13 cellular contexts compared by ENCODE assay signal in the genomic region with DNA sequence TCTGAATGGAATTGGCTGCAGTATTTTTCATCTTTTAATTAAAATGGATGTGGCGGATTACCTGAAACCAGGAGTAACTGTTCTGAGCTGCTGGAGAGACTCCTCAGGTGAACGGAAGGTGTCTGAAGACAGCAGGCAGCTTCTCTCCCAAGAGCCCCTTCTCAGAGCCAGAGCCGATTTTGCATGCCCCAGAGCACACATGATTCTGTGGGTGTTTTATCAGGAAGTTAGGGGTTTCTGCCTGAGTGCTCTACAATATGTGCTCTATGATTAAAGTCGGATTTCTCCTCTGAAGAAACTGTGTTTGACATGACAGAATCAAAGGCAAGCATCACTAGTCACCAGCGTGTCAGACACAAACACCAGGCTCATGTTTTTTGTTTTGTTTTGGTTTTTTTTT.
"Had no signal": no experiment of that assay in that cellular context is flagged by ENCODE, and none has a peak within 500 bp of the region (broad histone marks: within the 10 kb centered on the region; RNA-seq: fewer than 3 reads in every experiment).

No MANE protein-coding gene starts in this region.

- DNase-seq: activated CD4-positive, alpha-beta memory T cell treated with anti-CD3 and anti-CD28 coated beads, Interleukin-2, amount 10 ng/mL, durations not matched to agents 7 days and 5 days; activated CD4-positive, alpha-beta T cell treated with anti-CD3 and anti-CD28 coated beads for 1 hour; activated effector memory CD4-positive, alpha-beta T cell treated with Interleukin-2 at 50 U/mL for 16 hours; activated T-cell treated with anti-CD3 and anti-CD28 coated beads, Interleukin-2, amount 50 U/mL, for 4 hours; adrenal gland; erythroblast; stimulated activated CD4-positive, alpha-beta T cell treated with anti-CD3 and anti-CD28 coated beads, Interleukin-15, amount 100 ng/mL, for 24 hours; stimulated activated CD4-positive, alpha-beta T cell treated with anti-CD3 and anti-CD28 coated beads, Interleukin-4, amount 100 ng/mL, for 1 hour; stimulated activated naive CD4-positive, alpha-beta T cell treated with Interleukin-2 at 50 U/mL for 16 hours; transverse colon had no signal

- H3K4me3 Mint-ChIP-seq: activated CD4-positive, alpha-beta memory T cell treated with anti-CD3 and anti-CD28 coated beads, Interleukin-2, amount 10 ng/mL, durations not matched to agents 7 days and 5 days; activated naive CD4-positive, alpha-beta T cell treated with anti-CD3 and anti-CD28 coated beads, Interleukin-2, amount 50 U/mL, for 24 hours; activated T-cell treated with anti-CD3 and anti-CD28 coated beads, Interleukin-2, amount 50 U/mL, for 4 hours had no signal

- H3K36me3 Mint-ChIP-seq: activated naive CD4-positive, alpha-beta T cell treated with anti-CD3 and anti-CD28 coated beads, Interleukin-2, amount 50 U/mL, for 24 hours had no signal

- H3K27me3 Mint-ChIP-seq: activated naive CD4-positive, alpha-beta T cell treated with anti-CD3 and anti-CD28 coated beads, Interleukin-2, amount 50 U/mL, for 24 hours had no signal

- ATAC-seq: activated T-cell treated with anti-CD3 and anti-CD28 coated beads, Interleukin-2, amount 50 U/mL, for 4 hours; gastroesophageal sphincter; left lobe of liver had no signal

- H3K9me3 Mint-ChIP-seq: activated naive CD4-positive, alpha-beta T cell treated with anti-CD3 and anti-CD28 coated beads, Interleukin-2, amount 50 U/mL, for 24 hours had no signal

- H3K27ac Mint-ChIP-seq: activated CD4-positive, alpha-beta memory T cell treated with anti-CD3 and anti-CD28 coated beads, Interleukin-2, amount 10 ng/mL, durations not matched to agents 7 days and 5 days; activated naive CD4-positive, alpha-beta T cell treated with anti-CD3 and anti-CD28 coated beads, Interleukin-2, amount 50 U/mL, for 24 hours had no signal

- H3K4me1 Mint-ChIP-seq: activated CD4-positive, alpha-beta memory T cell treated with anti-CD3 and anti-CD28 coated beads, Interleukin-2, amount 10 ng/mL, durations not matched to agents 7 days and 5 days; activated naive CD4-positive, alpha-beta T cell treated with anti-CD3 and anti-CD28 coated beads, Interleukin-2, amount 50 U/mL, for 24 hours had no signal
